Comparison of ENCODE assay signal across 34 cellular contexts in the genomic region with DNA sequence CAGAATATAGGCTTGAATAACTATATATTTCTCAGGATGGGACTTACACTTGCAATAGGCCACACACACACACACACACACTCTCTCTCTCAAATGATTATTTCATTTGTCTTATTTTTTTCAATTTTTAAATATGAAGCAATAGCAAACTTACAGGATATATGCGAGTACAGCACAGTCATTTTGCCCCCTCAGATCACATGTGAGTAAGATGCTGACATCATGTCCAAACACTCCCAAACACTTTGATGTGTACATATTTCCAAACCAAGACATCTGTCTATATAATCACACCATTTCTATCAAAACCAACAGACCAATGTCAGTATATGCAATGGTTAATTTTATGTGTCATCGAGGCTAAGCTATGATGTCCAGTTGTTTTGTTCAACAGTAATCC.
DNase-seq lines count a peak whose midpoint lies in the region; ATAC-seq, FAIRE-seq and TF ChIP-seq lines count a peak whose summit lies in the region.
"Had no signal": no experiment of that assay in that cellular context is flagged by ENCODE, and none has a peak within 500 bp of the region (broad histone marks: within the 10 kb centered on the region; RNA-seq: fewer than 3 reads in every experiment).

No MANE protein-coding gene starts in this region.

- no peak for TF ChIP-seq CTCF in astrocyte (IDR thresholded peaks at IDR 0.05; ENCODE audit: insufficient read depth, low read depth, low read length)
- no peak for TF ChIP-seq CTCF in fibroblast of mammary gland (conservative IDR thresholded peaks at IDR 0.05; ENCODE audit: control insufficient read depth, insufficient read depth, low read depth, low read length)

- H3K4me2 ChIP-seq in astrocyte (ENCODE audit: low read length): no peak overlapping the region
- H3K4me2 ChIP-seq: SK-N-SH had no signal

- H4K20me1 ChIP-seq in astrocyte (ENCODE audit: insufficient read depth, low read length): no peaks in the 10 kb centered on the region

- POLR2A ChIA-PET in naive thymus-derived CD8-positive, alpha-beta T cell (lab: Charles Lee): no interaction called here

- no peaks in the 10 kb centered on the region for H3K9me3 Mint-ChIP-seq in astrocyte (ENCODE audit: unreplicated experiment)
- peaks cover 0 to 38% (median 11%) of the 10 kb centered on the region in 9 donors for H3K9me3 Mint-ChIP-seq in naive thymus-derived CD8-positive, alpha-beta T cell
- H3K9me3 Mint-ChIP-seq: neural crest cell had no signal

- no peaks in the 10 kb centered on the region for H3K36me3 Mint-ChIP-seq in astrocyte (ENCODE audit: low read depth, unreplicated experiment)
- H3K36me3 Mint-ChIP-seq in naive thymus-derived CD8-positive, alpha-beta T cell: no peaks in the 10 kb centered on the region
- H3K36me3 Mint-ChIP-seq: CD8-positive, alpha-beta memory T cell; memory B cell; stimulated activated effector memory CD8-positive, alpha-beta T cell treated with anti-CD3 and anti-CD28 coated beads, Interleukin-12 subunit alpha, Interleukin-12 subunit beta, amount 100 ng/mL, for 72 hours had no signal

- no peak overlapping the region for H3K9ac ChIP-seq in astrocyte (ENCODE audit: low read length)
- H3K9ac ChIP-seq: SK-N-SH had no signal

- H3K4me1 Mint-ChIP-seq in astrocyte (ENCODE audit: low read depth, unreplicated experiment): peaks cover 23% of the 10 kb centered on the region
- no peaks in the 10 kb centered on the region for H3K4me1 Mint-ChIP-seq in naive thymus-derived CD8-positive, alpha-beta T cell
- H3K4me1 Mint-ChIP-seq: CD8-positive, alpha-beta memory T cell; memory B cell; neural crest cell; stimulated activated effector memory CD8-positive, alpha-beta T cell treated with anti-CD3 and anti-CD28 coated beads, Interleukin-12 subunit alpha, Interleukin-12 subunit beta, amount 100 ng/mL, for 72 hours; T-helper 17 cell had no signal

- H3K4me3 Mint-ChIP-seq in astrocyte (ENCODE audit: unreplicated experiment): no peak overlapping the region
- H3K4me3 Mint-ChIP-seq in naive thymus-derived CD8-positive, alpha-beta T cell: no peak overlapping the region
- H3K4me3 Mint-ChIP-seq: activated T-cell treated with anti-CD3 and anti-CD28 coated beads, Interleukin-2, amount 50 U/mL, for 4 hours; CD8-positive, alpha-beta memory T cell; memory B cell; neural crest cell; stimulated activated effector memory CD8-positive, alpha-beta T cell treated with anti-CD3 and anti-CD28 coated beads, Interleukin-12 subunit alpha, Interleukin-12 subunit beta, amount 100 ng/mL, for 72 hours; T-helper 17 cell had no signal

- H3K36me3 ChIP-seq in astrocyte (ENCODE audit: insufficient read depth, low read length): no peaks in the 10 kb centered on the region
- H3K36me3 ChIP-seq: right lobe of liver, tibial nerve had no signal

- H3K9me3 ChIP-seq in astrocyte (ENCODE audit: insufficient read depth, low read depth, low read length): no peaks in the 10 kb centered on the region
- H3K9me3 ChIP-seq: right lobe of liver, SK-N-SH, tibial nerve had no signal

- H3K27me3 ChIP-seq in astrocyte (ENCODE audit: insufficient read depth, low read length): no peaks in the 10 kb centered on the region
- H3K27me3 ChIP-seq: right lobe of liver, tibial nerve had no signal

- DNase-seq in HS-5 (ENCODE audit: low read depth): peak; percentile 80
- DNase-seq in astrocyte (ENCODE audit: low read depth): peak; percentile 29
- DNase-seq in fibroblast of mammary gland (ENCODE audit: low read depth): peak; percentile 79
- peak; percentile 77 for DNase-seq in skeletal muscle cell (ENCODE audit: low read depth)
- DNase-seq in naive thymus-derived CD8-positive, alpha-beta T cell: no peak
- no peak for DNase-seq in frontal cortex (ENCODE audit: low spot score in 2 of 2)
- DNase-seq in activated CD8-positive, alpha-beta memory T cell treated with anti-CD3 and anti-CD28 coated beads for 24 hours: no peak
- DNase-seq: ACHN; activated CD4-positive, alpha-beta T cell treated with anti-CD3 and anti-CD28 coated beads, Interleukin-2, amount 50 U/mL, for 1 hour; activated CD4-positive, CD25-positive, alpha-beta regulatory T cell; activated gamma-delta T cell treated with Interleukin-2 at 50 U/mL for 16 hours; activated T-cell treated with anti-CD3 and anti-CD28 coated beads, Interleukin-2, amount 50 U/mL, for 4 hours; CD8-positive, alpha-beta memory T cell; DMS 273 treated with DMSO at 0.1 percent for 48 hours; effector memory CD4-positive, alpha-beta T cell; erythroblast; KG1; NCI-H2029; NCI-H526; OCI-M1; right lobe of liver; SK-N-SH; T-helper 17 cell had no signal

- H3K27ac Mint-ChIP-seq in astrocyte (ENCODE audit: unreplicated experiment): peak overlapping the region; percentile 64
- H3K27ac Mint-ChIP-seq in naive thymus-derived CD8-positive, alpha-beta T cell: no peak overlapping the region
- H3K27ac Mint-ChIP-seq: CD8-positive, alpha-beta memory T cell; memory B cell; stimulated activated effector memory CD8-positive, alpha-beta T cell treated with anti-CD3 and anti-CD28 coated beads, Interleukin-12 subunit alpha, Interleukin-12 subunit beta, amount 100 ng/mL, for 72 hours; T-helper 17 cell had no signal

- no peak overlapping the region for H2AFZ ChIP-seq in astrocyte (ENCODE audit: low read depth, low read length)

- H3K4me3 ChIP-seq in astrocyte (ENCODE audit: insufficient read depth, low read depth, low read length) (no peak overlapping the region), fibroblast of mammary gland (ENCODE audit: control insufficient read depth, low read depth, low read length) (no peak overlapping the region), skeletal muscle cell (ENCODE audit: low read depth, low read length) (no peak overlapping the region)
- H3K4me3 ChIP-seq: right lobe of liver, tibial nerve had no signal

- no peak for ATAC-seq in naive thymus-derived CD8-positive, alpha-beta T cell
- ATAC-seq: activated T-cell treated with anti-CD3 and anti-CD28 coated beads, Interleukin-2, amount 50 U/mL, for 4 hours; left lobe of liver; right lobe of liver; stimulated activated effector memory CD8-positive, alpha-beta T cell treated with anti-CD3 and anti-CD28 coated beads, Interleukin-12 subunit alpha, Interleukin-12 subunit beta, amount 100 ng/mL, for 72 hours; T-helper 17 cell had no signal

- H3K79me2 ChIP-seq in astrocyte (ENCODE audit: insufficient read depth, low read length): no peaks in the 10 kb centered on the region

- FAIRE-seq in astrocyte (lab: Jason Lieb, UNC) (no peak), frontal cortex (lab: Jason Lieb, UNC) (no peak)
- FAIRE-seq: colon, GM18507, GM19239, H1, islet of Langerhans, TTC549 had no signal

- H3K27me3 Mint-ChIP-seq in astrocyte (ENCODE audit: low read depth, unreplicated experiment): no peaks in the 10 kb centered on the region
- H3K27me3 Mint-ChIP-seq in naive thymus-derived CD8-positive, alpha-beta T cell: no peaks in the 10 kb centered on the region
- H3K27me3 Mint-ChIP-seq: CD8-positive, alpha-beta memory T cell; memory B cell; T-helper 17 cell had no signal

- no peak overlapping the region for H3K27ac ChIP-seq in astrocyte (ENCODE audit: low read depth, low read length)
- H3K27ac ChIP-seq: right lobe of liver, tibial nerve had no signal

- H3K4me1 ChIP-seq in astrocyte (ENCODE audit: insufficient read depth, low read length): no peaks in the 10 kb centered on the region
- H3K4me1 ChIP-seq: right lobe of liver, tibial nerve had no signal

Comparison
In these comparisons a context has a peak if more than half of its experiments do, and no peak if none do; other contexts are left out.
1. DNase-seq: peak in HS-5 (single experiment), astrocyte (single experiment), fibroblast of mammary gland (single experiment) and skeletal muscle cell (single experiment); none in naive thymus-derived CD8-positive, alpha-beta T cell (0 of 10), frontal cortex (0 of 2) and activated CD8-positive, alpha-beta memory T cell treated with anti-CD3 and anti-CD28 coated beads for 24 hours (single experiment).